In genomic region chr18:12233378-12233777, GRCh38 we compare ENCODE assay signal across 1 cellular context.
TF ChIP-seq lines count a peak whose summit lies in the region.

No MANE protein-coding gene starts in this region.

TF ChIP-seq in endothelial cell of umbilical vein, 7 proteins besides CTCF, POLR2A, EP300 and RAD21 (continued from another document):
- TF ChIP-seq POLR2AphosphoS5 (IDR thresholded peaks at IDR 0.05; ENCODE audit: insufficient read depth, low read depth, low read length), result no peak
- TF ChIP-seq FOS (IDR thresholded peaks at IDR 0.05; ENCODE audit: borderline replicate concordance, insufficient read depth, low read length), result peak; percentile 37
- no peak for TF ChIP-seq JUN (IDR thresholded peaks at IDR 0.05; ENCODE audit: borderline replicate concordance, insufficient read depth, insufficient read length, low read depth)
